In genomic region chr16:85845276-85845675, GRCh38 we compare ENCODE assay signal across 23 cellular contexts. TPM values are rescaled to one million over a fixed set of nuclear protein-coding genes. Genes with fewer than 3 reads are reported as not detected.
"Had no signal": no experiment of that assay in that cellular context is flagged by ENCODE, and none has a peak within 500 bp of the region (broad histone marks: within the 10 kb centered on the region; RNA-seq: fewer than 3 reads in every experiment).

No MANE protein-coding gene starts in this region.

- H3K27ac ChIP-seq: breast epithelium, heart left ventricle, prostate gland, right atrium auricular region, stomach, vagina had no signal

- H3K27me3 ChIP-seq: right atrium auricular region, vagina had no signal

- FAIRE-seq: astrocyte, endometrium, small intestine had no signal

- H3K27ac Mint-ChIP-seq: activated CD8-positive, alpha-beta T cell treated with anti-CD3 and anti-CD28 coated beads, Interleukin-2, amount 10 ng/mL, durations not matched to agents 7 days and 5 days; activated naive CD4-positive, alpha-beta T cell treated with anti-CD3 and anti-CD28 coated beads, Interleukin-2, amount 50 U/mL, for 72 hours; stimulated activated effector memory CD8-positive, alpha-beta T cell treated with anti-CD3 and anti-CD28 coated beads, Interleukin-12 subunit alpha, Interleukin-12 subunit beta, amount 100 ng/mL, for 72 hours; type B pancreatic cell had no signal

- H3K9me3 Mint-ChIP-seq: stimulated activated effector memory CD8-positive, alpha-beta T cell treated with anti-CD3 and anti-CD28 coated beads, Interleukin-12 subunit alpha, Interleukin-12 subunit beta, amount 100 ng/mL, for 72 hours; type B pancreatic cell had no signal

- DNase-seq: activated CD4-positive, alpha-beta T cell treated with anti-CD3 and anti-CD28 coated beads for 1 hour; activated CD4-positive, alpha-beta T cell treated with anti-CD3 and anti-CD28 coated beads, Interleukin-2, amount 50 U/mL, for 1 hour; activated CD8-positive, alpha-beta T cell treated with anti-CD3 and anti-CD28 coated beads, Interleukin-2, amount 10 ng/mL, durations not matched to agents 7 days and 5 days; cortex of kidney; effector CD4-positive, alpha-beta T cell; heart left ventricle; islet precursor cell; stimulated activated CD4-positive, alpha-beta T cell treated with anti-CD3 and anti-CD28 coated beads, Interleukin-2, amount 100 ng/mL, for 24 hours; T-helper 9 cell had no signal

- H3K4me1 ChIP-seq: breast epithelium, heart left ventricle, prostate gland, right atrium auricular region, vagina had no signal

- H3K36me3 ChIP-seq: breast epithelium, heart left ventricle, prostate gland, right atrium auricular region, stomach, vagina had no signal

- H3K4me3 ChIP-seq: breast epithelium, heart left ventricle, prostate gland, right atrium auricular region, stomach, vagina had no signal

- H3K9me3 ChIP-seq: prostate gland, stomach, vagina had no signal

- H3K36me3 Mint-ChIP-seq: activated naive CD4-positive, alpha-beta T cell treated with anti-CD3 and anti-CD28 coated beads, Interleukin-2, amount 50 U/mL, for 72 hours; naive thymus-derived CD4-positive, alpha-beta T cell; stimulated activated effector memory CD8-positive, alpha-beta T cell treated with anti-CD3 and anti-CD28 coated beads, Interleukin-12 subunit alpha, Interleukin-12 subunit beta, amount 100 ng/mL, for 72 hours; type B pancreatic cell had no signal

- H3K4me3 Mint-ChIP-seq: activated CD8-positive, alpha-beta T cell treated with anti-CD3 and anti-CD28 coated beads, Interleukin-2, amount 10 ng/mL, durations not matched to agents 7 days and 5 days; naive thymus-derived CD4-positive, alpha-beta T cell; stimulated activated effector memory CD8-positive, alpha-beta T cell treated with anti-CD3 and anti-CD28 coated beads, Interleukin-12 subunit alpha, Interleukin-12 subunit beta, amount 100 ng/mL, for 72 hours; type B pancreatic cell had no signal

RNA-seq across cellular contexts. Expression of gene IRF8, which starts 53.7 kb away (rescaled TPM):
- total RNA-seq: fibroblast of villous mesenchyme, osteocyte had no signal
